ENCODE assay signal across 8 cellular contexts in genomic region chr1:80218112-80218511, GRCh38.
DNase-seq lines count a peak whose midpoint lies in the region; ATAC-seq, FAIRE-seq and TF ChIP-seq lines count a peak whose summit lies in the region.

No MANE protein-coding gene starts in this region.

- H3K36me3 ChIP-seq in K562 (ENCODE audit: control insufficient read depth, insufficient read depth, low read length) (no peaks in the 10 kb centered on the region), right lobe of liver (no peaks in the 10 kb centered on the region)

- CTCF ChIA-PET in K562 (lab: Yijun Ruan, JAX; ENCODE audit: low intra/inter-chr PET ratio), result no interaction called here

- peak in 2 of 3 experiments; percentile 23 to 29; a peak in 1 of 6 replicates for TF ChIP-seq CTCF in K562 (IDR thresholded peaks at IDR 0.05 in 2 of 3, conservative IDR thresholded peaks at IDR 0.05 in 1 of 3; ENCODE audit: insufficient read depth in 2 of 3, low read depth in 1 of 3, low read length in 3 of 3)
- TF ChIP-seq CTCF in right lobe of liver (IDR thresholded peaks at IDR 0.05), result peak; percentile 59 to 70 (median 66)

- H3K27ac ChIP-seq in K562 (ENCODE audit: extremely low read depth, low read depth, low read length), result no peak overlapping the region
- H3K27ac ChIP-seq in right lobe of liver, result no peak overlapping the region

- TF ChIP-seq POLR2A in K562 (conservative IDR thresholded peaks at IDR 0.05), result no peak
- no peak for TF ChIP-seq POLR2A in right lobe of liver (IDR thresholded peaks at IDR 0.05)

- H3K79me2 ChIP-seq in K562 (ENCODE audit: control insufficient read depth, insufficient read depth, low read length), result no peaks in the 10 kb centered on the region

- BruUV-seq in K562 (replicated peaks; lab: Mats Ljungman, UMichigan), result no TSS peak

- FAIRE-seq in K562 (lab: Jason Lieb, UNC), result no peak

- no peak for TF ChIP-seq RAD21 in K562 (CRISPR knock-in tag; conservative IDR thresholded peaks at IDR 0.05 in 1 of 2, IDR thresholded peaks at IDR 0.05 in 1 of 2)

- no peaks in the 10 kb centered on the region; the same call in 1 of the 2 replicates for H3K9me3 ChIP-seq in K562 (replicated peaks; ENCODE audit: control insufficient read depth, insufficient read depth, low read depth, low read length)
- no peaks in the 10 kb centered on the region for H3K9me3 ChIP-seq in right lobe of liver

- no peak for TF ChIP-seq EP300 in K562 (IDR thresholded peaks at IDR 0.05; ENCODE audit: low read length)

- H3K27me3 ChIP-seq in K562 (ENCODE audit: control insufficient read depth in 2 of 2, insufficient read depth in 2 of 2, low read length in 2 of 2), result no peaks in the 10 kb centered on the region
- H3K27me3 ChIP-seq in right lobe of liver, result no peaks in the 10 kb centered on the region

- H3K4me3 ChIP-seq in K562 (no peak overlapping the region), right lobe of liver (no peak overlapping the region)

- no peak overlapping the region for H3K9ac ChIP-seq in K562 (ENCODE audit: insufficient read depth in 1 of 2, low read depth in 2 of 2, low read length in 2 of 2)

- no peak overlapping the region for H2AFZ ChIP-seq in K562 (ENCODE audit: low read depth, low read length)

- in situ Hi-C loops in K562 (cut with MboI), result no loop called here

- no peak overlapping the region for H3K4me2 ChIP-seq in K562 (ENCODE audit: insufficient read depth, low read length)

- H3K4me1 ChIP-seq in K562 (replicated peaks in 1 of 2; ENCODE audit: control insufficient read depth in 2 of 2, insufficient read depth in 2 of 2, low read length in 2 of 2) (no peaks in the 10 kb centered on the region), right lobe of liver (peaks cover 0 to 5% (median 2%) of the 10 kb centered on the region in 4 donors)

- no peaks in the 10 kb centered on the region for H4K20me1 ChIP-seq in K562 (replicated peaks; ENCODE audit: control insufficient read depth, insufficient read depth, low read length)

- H3K9me1 ChIP-seq in K562 (ENCODE audit: control insufficient read depth, insufficient read depth, low read length), result no peaks in the 10 kb centered on the region

- DNase-seq in NCI-H1417 (lab: John Stamatoyannopoulos, UW) (peak; percentile 14 to 64 (median 26)), NCI-H1417 treated with DMSO at 0.1 percent for 48 hours (lab: John Stamatoyannopoulos, UW) (no peak), NCI-H2029 treated with DMSO at 0.1 percent for 48 hours (lab: John Stamatoyannopoulos, UW) (peak; percentile 45), K562 (ENCODE audit: extremely low read depth in 1 of 4, low spot score in 3 of 4) (peak in 3 of 4 experiments; percentile 4 to 33 (median 5)), right lobe of liver (no peak)
- no peak for DNase-seq in activated effector memory CD4-positive, alpha-beta T cell treated with Interleukin-2 at 50 U/mL for 16 hours
- no peak for DNase-seq in stimulated activated CD4-positive, alpha-beta T cell treated with anti-CD3 and anti-CD28 coated beads, Interleukin-15, amount 100 ng/mL, for 24 hours

- WGBS in K562 (ENCODE audit: insufficient coverage, low coverage, missing lambda C conversion rate), result 3% methylated on average over 2 of the region's 2 CpGs
- 19% methylated on average over 2 of the region's 2 CpGs for WGBS in right lobe of liver (ENCODE audit: insufficient coverage, low coverage, low lambda C conversion rate, missing lambda C conversion rate)

- intact Hi-C loops in K562 (cut with micrococcal nuclease) (no loop called here), right lobe of liver (cut with DNase I) (no loop called here)

- POLR2A ChIA-PET in K562 (lab: Yijun Ruan, JAX), result no interaction called here

- ATAC-seq in HG02623 (IDR thresholded peaks at IDR 0.05; ENCODE audit: unreplicated experiment) (peak; percentile 84), K562 (no peak), right lobe of liver (peak; percentile 93 to 95 (median 94))

TF ChIP-seq in K562, 482 proteins besides CTCF, POLR2A, EP300 and RAD21:
- TF ChIP-seq CCAR2 (IDR thresholded peaks at IDR 0.05; ENCODE audit: low read depth, low read length) (no peak), RBM15 (IDR thresholded peaks at IDR 0.05; ENCODE audit: insufficient read depth, low read length) (no peak)
TF ChIP-seq in K562: peak in this region for 0.

Comparison
In these comparisons a context has a peak if more than half of its experiments do, and no peak if none do; other contexts are left out.
1. DNase-seq: peak in NCI-H1417 (3 of 3), NCI-H2029 treated with DMSO at 0.1 percent for 48 hours (single experiment) and K562 (3 of 4); none in NCI-H1417 treated with DMSO at 0.1 percent for 48 hours (single experiment), right lobe of liver (0 of 3), activated effector memory CD4-positive, alpha-beta T cell treated with Interleukin-2 at 50 U/mL for 16 hours (single experiment) and stimulated activated CD4-positive, alpha-beta T cell treated with anti-CD3 and anti-CD28 coated beads, Interleukin-15, amount 100 ng/mL, for 24 hours (single experiment).